ENCODE assay signal across 13 cellular contexts in genomic region chr5:141529873-141530272, GRCh38. TPM values are rescaled to one million over a fixed set of nuclear protein-coding genes. Genes with fewer than 3 reads are reported as not detected.
DNase-seq lines count a peak whose midpoint lies in the region; ATAC-seq and TF ChIP-seq lines count a peak whose summit lies in the region.
"Had no signal": no experiment of that assay in that cellular context is flagged by ENCODE, and none has a peak within 500 bp of the region (broad histone marks: within the 10 kb centered on the region; RNA-seq: fewer than 3 reads in every experiment).

No MANE protein-coding gene starts in this region.

- 83 to 93% methylated on average over 7 of the region's 7 CpGs for WGBS in heart right ventricle, 2 donors
- WGBS in esophagus squamous epithelium, 2 donors = 82 to 90% methylated on average over 6 to 7 of the region's 7 CpGs

- H3K36me3 ChIP-seq in heart right ventricle (peaks cover 0 to 98% (median 12%) of the 10 kb centered on the region in 9 donors), esophagus squamous epithelium (peaks cover 0 to 79% (median 6%) of the 10 kb centered on the region in 3 donors), vagina (peaks cover 0 to 43% of the 10 kb centered on the region in 2 donors)

- H3K36me3 Mint-ChIP-seq in activated CD8-positive, alpha-beta T cell treated with anti-CD3 and anti-CD28 coated beads, Interleukin-2, amount 10 ng/mL, durations not matched to agents 7 days and 5 days (ENCODE audit: low read depth) = peaks cover 54% of the 10 kb centered on the region

- ATAC-seq in heart right ventricle = no peak
- no peak for ATAC-seq in left cardiac atrium
- ATAC-seq in HG03039 (IDR thresholded peaks at IDR 0.05; ENCODE audit: unreplicated experiment) = peak; percentile 39
- no peak for ATAC-seq in activated CD8-positive, alpha-beta T cell treated with anti-CD3 and anti-CD28 coated beads, Interleukin-2, amount 10 ng/mL, durations not matched to agents 7 days and 5 days
- ATAC-seq: naive thymus-derived CD4-positive, alpha-beta T cell had no signal

- intact Hi-C loops in heart right ventricle (cut with DNase I) = loop anchor here in 6 of 10 donors (2.0 to 10.0 kb wide), 7 partner anchors 25 to 118 kb away; partner anchors contain the start of genes PCDHGB7 (in 3 of the 6), PCDHGA10 (in 2 of the 6), PCDHGA11 (in 1 of the 6) and PCDHGA12 (in 1 of the 6)
- intact Hi-C loops in left cardiac atrium (cut with DNase I) = loop anchor here in 1 of 2 donors (10.0 kb wide), 1 partner anchor 105 kb away; the partner anchor contains the start of gene PCDHGA11
- intact Hi-C loops in esophagus squamous epithelium (cut with DNase I) = loop anchor here (10.0 kb wide), 1 partner anchor 115 kb away; the partner anchor contains the start of genes PCDHGA10 and PCDHGB7
- intact Hi-C loops in vagina (cut with DNase I) = loop anchor here (5.0 to 10.0 kb wide), 2 partner anchors 32 to 115 kb away; partner anchors contain the start of genes PCDHGA10 and PCDHGB7

- H3K27ac ChIP-seq in heart right ventricle (peak overlapping the region in 9 of 10 donors; percentile 46 to 91 (median 86)), esophagus squamous epithelium (peak overlapping the region; percentile 62 to 88 (median 86)), vagina (peak overlapping the region; percentile 78)

- H3K27ac Mint-ChIP-seq in activated CD8-positive, alpha-beta T cell treated with anti-CD3 and anti-CD28 coated beads, Interleukin-2, amount 10 ng/mL, durations not matched to agents 7 days and 5 days = no peak overlapping the region
- H3K27ac Mint-ChIP-seq: endodermal cell had no signal

- TF ChIP-seq POLR2A in esophagus squamous epithelium (IDR thresholded peaks at IDR 0.05) (no peak), vagina (IDR thresholded peaks at IDR 0.05) (no peak)

- no peaks in the 10 kb centered on the region for H3K9me3 Mint-ChIP-seq in activated CD8-positive, alpha-beta T cell treated with anti-CD3 and anti-CD28 coated beads, Interleukin-2, amount 10 ng/mL, durations not matched to agents 7 days and 5 days (ENCODE audit: insufficient read depth)
- H3K9me3 Mint-ChIP-seq: endodermal cell; naive thymus-derived CD4-positive, alpha-beta T cell had no signal

- no peaks in the 10 kb centered on the region for H3K27me3 Mint-ChIP-seq in activated CD8-positive, alpha-beta T cell treated with anti-CD3 and anti-CD28 coated beads, Interleukin-2, amount 10 ng/mL, durations not matched to agents 7 days and 5 days (ENCODE audit: low read depth)
- H3K27me3 Mint-ChIP-seq: naive thymus-derived CD4-positive, alpha-beta T cell had no signal

- no peak for DNase-seq in heart right ventricle
- no peak for DNase-seq in left cardiac atrium
- no peak for DNase-seq in esophagus squamous epithelium (lab: John Stamatoyannopoulos, UW)
- no peak for DNase-seq in vagina (ENCODE audit: extremely low spot score in 2 of 2)
- DNase-seq in anterior cingulate cortex (lab: John Stamatoyannopoulos, UW) = no peak
- DNase-seq in NCI-H1436 treated with DMSO at 0.1 percent for 48 hours (lab: John Stamatoyannopoulos, UW) = no peak
- DNase-seq in activated CD8-positive, alpha-beta T cell treated with anti-CD3 and anti-CD28 coated beads, Interleukin-2, amount 10 ng/mL, durations not matched to agents 7 days and 5 days = no peak
- DNase-seq: activated CD8-positive, alpha-beta memory T cell treated with anti-CD3 and anti-CD28 coated beads, Interleukin-2, amount 50 U/mL, for 4 hours; endodermal cell; naive thymus-derived CD4-positive, alpha-beta T cell; NCI-H524 treated with DMSO at 0.1 percent for 48 hours; stimulated activated naive CD4-positive, alpha-beta T cell treated with Interleukin-2 at 50 U/mL for 16 hours had no signal

- peaks cover 10% of the 10 kb centered on the region for H3K4me1 Mint-ChIP-seq in activated CD8-positive, alpha-beta T cell treated with anti-CD3 and anti-CD28 coated beads, Interleukin-2, amount 10 ng/mL, durations not matched to agents 7 days and 5 days (ENCODE audit: low read depth)

- no peak overlapping the region for H3K4me3 ChIP-seq in heart right ventricle
- H3K4me3 ChIP-seq in esophagus squamous epithelium = no peak overlapping the region
- no peak overlapping the region for H3K4me3 ChIP-seq in vagina

- CTCF ChIA-PET in activated CD8-positive, alpha-beta T cell treated with anti-CD3 and anti-CD28 coated beads, Interleukin-2, amount 10 ng/mL, durations not matched to agents 7 days and 5 days (lab: Charles Lee) = interaction anchor here (4.0 kb wide), 1 partner anchor 17 kb away, joined by 13 read pairs; no protein-coding TSS in a partner anchor

- no peaks in the 10 kb centered on the region for H3K9me3 ChIP-seq in heart right ventricle
- no peaks in the 10 kb centered on the region for H3K9me3 ChIP-seq in esophagus squamous epithelium
- H3K9me3 ChIP-seq in vagina = no peaks in the 10 kb centered on the region

- H3K4me3 Mint-ChIP-seq in activated CD8-positive, alpha-beta T cell treated with anti-CD3 and anti-CD28 coated beads, Interleukin-2, amount 10 ng/mL, durations not matched to agents 7 days and 5 days = no peak overlapping the region
- H3K4me3 Mint-ChIP-seq: endodermal cell; naive thymus-derived CD4-positive, alpha-beta T cell had no signal

- TF ChIP-seq CTCF in heart right ventricle (IDR thresholded peaks at IDR 0.05) (no peak), esophagus squamous epithelium (IDR thresholded peaks at IDR 0.05) (no peak), vagina (IDR thresholded peaks at IDR 0.05) (no peak)

- H3K4me1 ChIP-seq in heart right ventricle = peaks cover 4 to 45% (median 37%) of the 10 kb centered on the region in 9 donors
- H3K4me1 ChIP-seq in esophagus squamous epithelium = peaks cover 13 to 38% (median 14%) of the 10 kb centered on the region in 3 donors
- peaks cover 31% of the 10 kb centered on the region for H3K4me1 ChIP-seq in vagina

- no peaks in the 10 kb centered on the region for H3K27me3 ChIP-seq in heart right ventricle
- H3K27me3 ChIP-seq in esophagus squamous epithelium = no peaks in the 10 kb centered on the region
- H3K27me3 ChIP-seq in vagina = no peaks in the 10 kb centered on the region

- POLR2A ChIA-PET in activated CD8-positive, alpha-beta T cell treated with anti-CD3 and anti-CD28 coated beads, Interleukin-2, amount 10 ng/mL, durations not matched to agents 7 days and 5 days (lab: Charles Lee) = no interaction called here

RNA-seq across cellular contexts. Expression of gene PCDHGC5, which starts 41.0 kb away (rescaled TPM):
- total RNA-seq in heart right ventricle = 1 to 10 TPM; 2.2 to 4.9 (median 3.3) TPM
- polyA plus RNA-seq in heart right ventricle = 10 to 100 TPM in 1 of 2 donors, under 1 TPM in 1; 0.38 to 10.2 TPM
- 1 to 10 TPM in 1 of 2 donors, under 1 TPM in 1; 0.97 to 1.7 TPM for total RNA-seq in left cardiac atrium
- total RNA-seq in esophagus squamous epithelium = 1 to 10 TPM in 3 of 4 donors, under 1 TPM in 1; 0.26 to 1.7 (median 1.5) TPM
- 3.4 TPM for total RNA-seq in vagina
- total RNA-seq in activated CD8-positive, alpha-beta T cell treated with anti-CD3 and anti-CD28 coated beads, Interleukin-2, amount 10 ng/mL, durations not matched to agents 7 days and 5 days = not detected
- polyA plus RNA-seq: naive thymus-derived CD4-positive, alpha-beta T cell had no signal

RNA-seq across cellular contexts. Expression of gene PCDHGC4, which starts 45.0 kb away (rescaled TPM):
- total RNA-seq in heart right ventricle (1 to 10 TPM; 1.7 to 4.3 (median 3.1) TPM), left cardiac atrium (1 to 10 TPM; 1.4 to 1.7 TPM), esophagus squamous epithelium (1 to 10 TPM in 3 of 4 donors, under 1 TPM in 1; 0.21 to 3.3 (median 2.1) TPM), vagina (4.9 TPM)
- polyA plus RNA-seq in heart right ventricle = 1 to 10 TPM in 1 of 2 donors, under 1 TPM in 1; 0.12 to 5.0 TPM
- total RNA-seq in activated CD8-positive, alpha-beta T cell treated with anti-CD3 and anti-CD28 coated beads, Interleukin-2, amount 10 ng/mL, durations not matched to agents 7 days and 5 days = not detected
- polyA plus RNA-seq: naive thymus-derived CD4-positive, alpha-beta T cell had no signal

RNA-seq across cellular contexts. Expression of gene PCDHGC3, which starts 54.1 kb away (rescaled TPM):
- total RNA-seq in heart right ventricle (10 to 100 TPM; 12.8 to 19.5 (median 15.9) TPM), left cardiac atrium (10 to 100 TPM; 33.7 to 39.1 TPM), esophagus squamous epithelium (10 to 100 TPM; 36.6 to 52.5 (median 38.6) TPM), vagina (78.3 TPM)
- 10 to 100 TPM; 43.4 to 48.6 TPM for polyA plus RNA-seq in heart right ventricle
- not detected for total RNA-seq in activated CD8-positive, alpha-beta T cell treated with anti-CD3 and anti-CD28 coated beads, Interleukin-2, amount 10 ng/mL, durations not matched to agents 7 days and 5 days

Comparison
In these comparisons a context has a peak if more than half of its experiments do, and no peak if none do; other contexts are left out.
1. RNA of gene PCDHGC3, which starts 54.1 kb away (total RNA-seq): 78.3 TPM in vagina (single experiment), 36.6 to 52.5 TPM in esophagus squamous epithelium, 33.7 to 39.1 TPM in left cardiac atrium and 12.8 to 19.5 TPM in heart right ventricle; not detected in activated CD8-positive, alpha-beta T cell treated with anti-CD3 and anti-CD28 coated beads, Interleukin-2, amount 10 ng/mL, durations not matched to agents 7 days and 5 days; every median in the first group is over 10 times any median in the second.
2. Peak in every context shown above with its lines, with median percentiles within 50 percentile points of each other: H3K27ac ChIP-seq.